6 cellular contexts compared by ENCODE assay signal in genomic region chr1:36089393-36090121, GRCh38. TPM values are rescaled to one million over a fixed set of nuclear protein-coding genes. Genes with fewer than 3 reads are reported as not detected.
DNase-seq lines count a peak whose midpoint lies in the region; FAIRE-seq and TF ChIP-seq lines count a peak whose summit lies in the region.

No MANE protein-coding gene starts in this region.

- H3K4me1 ChIP-seq in NT2/D1 (ENCODE audit: insufficient read depth, insufficient read length) = peaks cover 33% of the 10 kb centered on the region
- H3K4me1 ChIP-seq in esophagus muscularis mucosa = peaks cover 20 to 58% (median 51%) of the 10 kb centered on the region in 4 donors

- H3K36me3 ChIP-seq in NT2/D1 (ENCODE audit: insufficient read depth, insufficient read length, low read length) = peaks cover 53% of the 10 kb centered on the region
- H3K36me3 ChIP-seq in esophagus muscularis mucosa = peaks cover 28 to 46% (median 39%) of the 10 kb centered on the region in 4 donors

- intact Hi-C loops in esophagus muscularis mucosa (cut with DNase I) = no loop called here

- H3K27ac ChIP-seq in esophagus muscularis mucosa (replicated peaks in 1 of 4) = peak overlapping the region; percentile 86 to 94 (median 90)

- DNase-seq in GM12892 (ENCODE audit: insufficient read length) (no peak), NT2/D1 (ENCODE audit: low read depth, low spot score) (no peak), esophagus muscularis mucosa (ENCODE audit: extremely low spot score) (no peak), ureter (ENCODE audit: low spot score) (no peak)
- peak; percentile 39 for DNase-seq in stimulated activated CD8-positive, alpha-beta memory T cell treated with anti-CD3 and anti-CD28 coated beads, Interleukin-4, amount 100 ng/mL, for 48 hours
- DNase-seq in stimulated activated CD4-positive, alpha-beta T cell treated with anti-CD3 and anti-CD28 coated beads, Interleukin-12 subunit alpha, Interleukin-12 subunit beta, amount 100 ng/mL, for 4 hours = no peak

- TF ChIP-seq POLR2A in GM12892 (IDR thresholded peaks at IDR 0.05; ENCODE audit: low read depth, low read length) (no peak; the same call in 1 of the 2 replicates), esophagus muscularis mucosa (IDR thresholded peaks at IDR 0.05; ENCODE audit: low read depth) (no peak)

- TF ChIP-seq CTCF in esophagus muscularis mucosa (IDR thresholded peaks at IDR 0.05) = no peak

- TF ChIP-seq EP300 in esophagus muscularis mucosa (IDR thresholded peaks at IDR 0.05) = no peak

- H3K9ac ChIP-seq in NT2/D1 (ENCODE audit: insufficient read length, low read depth) = peak overlapping the region; percentile 97

- H3K9me3 ChIP-seq in NT2/D1 (ENCODE audit: insufficient read depth, low read length) (no peaks in the 10 kb centered on the region), esophagus muscularis mucosa (no peaks in the 10 kb centered on the region)

- peak; percentile 85 for FAIRE-seq in GM12892 (lab: Jason Lieb, UNC)

- peaks cover 7% of the 10 kb centered on the region for H3K27me3 ChIP-seq in NT2/D1 (ENCODE audit: insufficient read depth, insufficient read length)
- peaks cover 0 to 20% (median 0%) of the 10 kb centered on the region in 4 donors for H3K27me3 ChIP-seq in esophagus muscularis mucosa

- 7% methylated on average over 31 of the region's 32 CpGs for WGBS in esophagus muscularis mucosa

- H3K4me3 ChIP-seq in NT2/D1 (ENCODE audit: insufficient read length, low read depth) (peak overlapping the region; percentile 98), esophagus muscularis mucosa (peak overlapping the region; percentile 64 to 100 (median 88))

RNA-seq across cellular contexts. Expression of gene ADPRS, which starts 0.9 kb away (rescaled TPM):
- 36.6 TPM for polyA plus RNA-seq in GM12892 (2012; ENCODE audit: missing spikeins)
- total RNA-seq in esophagus muscularis mucosa = 10 to 100 TPM; 23.3 to 45.8 (median 40.8) TPM
- total RNA-seq in ureter = 24.1 TPM

RNA-seq across cellular contexts. Expression of gene TEKT2, which starts 5.7 kb away (rescaled TPM):
- polyA plus RNA-seq in GM12892 (2012; ENCODE audit: missing spikeins) = 0.17 TPM
- total RNA-seq in esophagus muscularis mucosa = under 1 TPM in 1 of 4 donors, not detected in 3; 0.83 TPM
- not detected for total RNA-seq in ureter

RNA-seq across cellular contexts. Expression of gene COL8A2, which starts 35.5 kb away (rescaled TPM):
- 0.15 TPM for polyA plus RNA-seq in GM12892 (2012; ENCODE audit: missing spikeins)
- total RNA-seq in esophagus muscularis mucosa = 10 to 100 TPM; 20.7 to 57.4 (median 34.7) TPM
- 8.0 TPM for total RNA-seq in ureter

RNA-seq across cellular contexts. Expression of gene TRAPPC3, which starts 59.7 kb away (rescaled TPM):
- 49.4 TPM for polyA plus RNA-seq in GM12892 (2012; ENCODE audit: missing spikeins)
- total RNA-seq in esophagus muscularis mucosa (100 to 1,000 TPM in 3 of 4 donors, 10 to 100 TPM in 1; 97.9 to 164 (median 122) TPM), ureter (55.0 TPM)
